ENCODE assay signal across 1 cellular context in the genomic region with DNA sequence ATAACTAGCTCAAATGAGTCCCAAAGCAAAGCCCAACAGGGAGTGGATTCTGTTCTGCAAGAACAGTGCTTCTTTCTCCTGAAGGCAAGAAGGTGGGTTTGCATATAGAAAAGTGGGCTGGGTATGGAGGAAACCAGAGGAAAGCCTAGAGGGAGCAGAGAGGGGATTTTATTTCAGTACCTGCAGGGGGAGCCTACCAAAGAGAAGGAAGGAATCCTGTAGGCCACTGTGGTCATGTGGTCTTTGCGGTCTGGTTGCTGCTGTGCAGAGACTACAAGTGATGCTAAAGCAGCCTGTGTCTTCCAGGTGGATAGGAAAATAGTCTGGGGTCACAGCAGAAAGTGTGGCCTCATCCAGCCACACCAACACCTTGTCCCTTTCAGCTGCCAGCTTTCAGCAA.
TF ChIP-seq lines count a peak whose summit lies in the region.

No MANE protein-coding gene starts in this region.

TF ChIP-seq in endothelial cell of umbilical vein, 7 proteins besides CTCF, POLR2A, EP300 and RAD21:
- TF ChIP-seq GATA2 (IDR thresholded peaks at IDR 0.05; ENCODE audit: insufficient read depth, insufficient read length, low read depth, low read length) (no peak), FOS (IDR thresholded peaks at IDR 0.05; ENCODE audit: borderline replicate concordance, insufficient read depth, low read length) (no peak), JUN (IDR thresholded peaks at IDR 0.05; ENCODE audit: borderline replicate concordance, insufficient read depth, insufficient read length, low read depth) (no peak), MYC (IDR thresholded peaks at IDR 0.05; ENCODE audit: low read depth, low read length) (no peak), EZH2 (IDR thresholded peaks at IDR 0.05; ENCODE audit: borderline replicate concordance, low read depth, low read length, severe bottlenecking) (no peak), POLR2AphosphoS5 (IDR thresholded peaks at IDR 0.05; ENCODE audit: insufficient read depth, low read depth, low read length) (no peak)
- TF ChIP-seq, protein P1, sequence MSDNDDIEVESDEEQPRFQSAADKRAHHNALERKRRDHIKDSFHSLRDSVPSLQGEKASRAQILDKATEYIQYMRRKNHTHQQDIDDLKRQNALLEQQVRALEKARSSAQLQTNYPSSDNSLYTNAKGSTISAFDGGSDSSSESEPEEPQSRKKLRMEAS (IDR thresholded peaks at IDR 0.05; ENCODE audit: insufficient read depth, insufficient read length), result no peak
